Comparison of ENCODE assay signal across 1 cellular context in the genomic region with DNA sequence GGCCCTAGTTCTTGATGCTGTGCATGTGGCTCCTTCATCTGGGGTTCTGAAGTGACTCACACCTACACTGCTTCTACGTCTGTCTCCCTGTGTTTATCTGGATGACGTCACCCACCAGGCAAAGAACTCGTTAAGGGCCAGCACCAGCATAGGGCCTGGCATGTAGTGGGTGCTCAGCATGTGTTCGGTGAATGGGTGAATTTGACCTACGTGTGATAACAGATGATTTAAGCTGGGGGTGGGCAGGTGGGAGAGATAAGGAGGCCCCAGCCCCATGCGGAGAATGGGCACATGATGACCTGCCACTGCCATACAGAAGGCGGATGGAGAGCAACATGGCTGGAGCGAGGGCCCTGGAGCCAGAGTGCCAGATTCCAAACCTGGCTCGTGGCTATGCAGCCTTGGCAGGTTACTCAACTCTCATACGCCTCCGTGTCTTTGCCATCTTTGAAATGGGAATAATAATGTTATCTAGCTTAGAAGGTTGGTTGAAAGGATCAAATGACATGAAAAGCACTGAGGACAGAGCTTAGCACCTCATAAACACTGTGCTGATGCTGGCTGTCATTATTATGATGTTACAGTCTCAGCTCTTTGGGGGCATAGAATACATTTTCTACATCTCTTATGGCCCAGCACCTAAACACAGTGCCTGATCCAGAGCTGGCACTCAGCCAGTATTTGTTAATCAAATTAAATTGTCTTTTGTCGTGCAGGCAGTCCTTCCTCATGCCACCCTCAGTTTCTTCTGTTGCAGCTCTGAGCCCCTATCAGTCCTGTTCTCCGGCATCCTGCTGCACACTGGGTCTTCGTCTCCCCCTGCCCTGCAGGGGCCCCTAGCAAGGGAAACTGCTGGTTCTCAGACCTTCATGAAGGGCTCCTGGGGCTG.
TF ChIP-seq lines count a peak whose summit lies in the region.

No MANE protein-coding gene starts in this region.

TF ChIP-seq in HEK293, 187 proteins besides CTCF, POLR2A, EP300 and RAD21 (continued from another document and continues in another):
- no peak for TF ChIP-seq PRDM2 (tag by site-specific recombination; IDR thresholded peaks at IDR 0.05; ENCODE audit: borderline replicate concordance)
- TF ChIP-seq ZBTB8A (tag by site-specific recombination; IDR thresholded peaks at IDR 0.05) = peak; percentile 34; the same call in 1 of the 2 replicates
- TF ChIP-seq, protein P1, sequence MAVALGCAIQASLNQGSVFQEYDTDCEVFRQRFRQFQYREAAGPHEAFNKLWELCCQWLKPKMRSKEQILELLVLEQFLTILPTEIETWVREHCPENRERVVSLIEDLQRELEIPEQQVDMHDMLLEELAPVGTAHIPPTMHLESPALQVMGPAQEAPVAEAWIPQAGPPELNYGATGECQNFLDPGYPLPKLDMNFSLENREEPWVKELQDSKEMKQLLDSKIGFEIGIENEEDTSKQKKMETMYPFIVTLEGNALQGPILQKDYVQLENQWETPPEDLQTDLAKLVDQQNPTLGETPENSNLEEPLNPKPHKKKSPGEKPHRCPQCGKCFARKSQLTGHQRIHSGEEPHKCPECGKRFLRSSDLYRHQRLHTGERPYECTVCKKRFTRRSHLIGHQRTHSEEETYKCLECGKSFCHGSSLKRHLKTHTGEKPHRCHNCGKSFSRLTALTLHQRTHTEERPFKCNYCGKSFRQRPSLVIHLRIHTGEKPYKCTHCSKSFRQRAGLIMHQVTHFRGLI (tag by site-specific recombination; IDR thresholded peaks at IDR 0.05) = peak; percentile 41; the same call in 1 of the 2 replicates
- TF ChIP-seq SCRT1 (tag by site-specific recombination; IDR thresholded peaks at IDR 0.05; ENCODE audit: borderline replicate concordance) = no peak
- peak; percentile 58 for TF ChIP-seq ZNF146 (tag by site-specific recombination; IDR thresholded peaks at IDR 0.05)
- TF ChIP-seq ZBTB20 (tag by site-specific recombination; IDR thresholded peaks at IDR 0.05) = peak; percentile 80
- TF ChIP-seq ZIC2 (tag by site-specific recombination; IDR thresholded peaks at IDR 0.05) = peak; percentile 97
- TF ChIP-seq ZNF76 (tag by site-specific recombination; IDR thresholded peaks at IDR 0.05; ENCODE audit: borderline replicate concordance, low read depth) = peak; percentile 61; the same call in 1 of the 2 replicates
- 0 out of 2 replicates have a peak, but pooled peaks have one; percentile 4 for TF ChIP-seq ZNF768 (tag by site-specific recombination; IDR thresholded peaks at IDR 0.05)
- peak; percentile 98 for TF ChIP-seq HIC1 (tag by site-specific recombination; IDR thresholded peaks at IDR 0.05)
- TF ChIP-seq GLIS1 (tag by site-specific recombination; IDR thresholded peaks at IDR 0.05) = peak; percentile 83
- 0 out of 2 replicates have a peak, but pooled peaks have one; percentile 29 for TF ChIP-seq GLI4 (tag by site-specific recombination; IDR thresholded peaks at IDR 0.05)
- TF ChIP-seq TRIM28 (IDR thresholded peaks at IDR 0.05; ENCODE audit: borderline replicate concordance, low read length) = no peak
- TF ChIP-seq, protein P2, sequence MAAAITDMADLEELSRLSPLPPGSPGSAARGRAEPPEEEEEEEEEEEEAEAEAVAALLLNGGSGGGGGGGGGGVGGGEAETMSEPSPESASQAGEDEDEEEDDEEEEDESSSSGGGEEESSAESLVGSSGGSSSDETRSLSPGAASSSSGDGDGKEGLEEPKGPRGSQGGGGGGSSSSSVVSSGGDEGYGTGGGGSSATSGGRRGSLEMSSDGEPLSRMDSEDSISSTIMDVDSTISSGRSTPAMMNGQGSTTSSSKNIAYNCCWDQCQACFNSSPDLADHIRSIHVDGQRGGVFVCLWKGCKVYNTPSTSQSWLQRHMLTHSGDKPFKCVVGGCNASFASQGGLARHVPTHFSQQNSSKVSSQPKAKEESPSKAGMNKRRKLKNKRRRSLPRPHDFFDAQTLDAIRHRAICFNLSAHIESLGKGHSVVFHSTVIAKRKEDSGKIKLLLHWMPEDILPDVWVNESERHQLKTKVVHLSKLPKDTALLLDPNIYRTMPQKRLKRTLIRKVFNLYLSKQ (tag by site-specific recombination; IDR thresholded peaks at IDR 0.05; ENCODE audit: borderline replicate concordance) = no peak
- TF ChIP-seq, protein P3, sequence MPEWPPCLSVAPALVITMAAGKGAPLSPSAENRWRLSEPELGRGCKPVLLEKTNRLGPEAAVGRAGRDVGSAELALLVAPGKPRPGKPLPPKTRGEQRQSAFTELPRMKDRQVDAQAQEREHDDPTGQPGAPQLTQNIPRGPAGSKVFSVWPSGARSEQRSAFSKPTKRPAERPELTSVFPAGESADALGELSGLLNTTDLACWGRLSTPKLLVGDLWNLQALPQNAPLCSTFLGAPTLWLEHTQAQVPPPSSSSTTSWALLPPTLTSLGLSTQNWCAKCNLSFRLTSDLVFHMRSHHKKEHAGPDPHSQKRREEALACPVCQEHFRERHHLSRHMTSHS (tag by site-specific recombination; IDR thresholded peaks at IDR 0.05) = no peak; the same call in 1 of the 2 replicates
- TF ChIP-seq KLF8 (tag by site-specific recombination; IDR thresholded peaks at IDR 0.05) = peak; percentile 53; the same call in 1 of the 2 replicates
- peak; percentile 68 for TF ChIP-seq ZNF335 (tag by site-specific recombination; conservative IDR thresholded peaks at IDR 0.05)
- TF ChIP-seq BCL11A (tag by site-specific recombination; IDR thresholded peaks at IDR 0.05; ENCODE audit: low read depth) = peak; percentile 64
- TF ChIP-seq, protein P4, sequence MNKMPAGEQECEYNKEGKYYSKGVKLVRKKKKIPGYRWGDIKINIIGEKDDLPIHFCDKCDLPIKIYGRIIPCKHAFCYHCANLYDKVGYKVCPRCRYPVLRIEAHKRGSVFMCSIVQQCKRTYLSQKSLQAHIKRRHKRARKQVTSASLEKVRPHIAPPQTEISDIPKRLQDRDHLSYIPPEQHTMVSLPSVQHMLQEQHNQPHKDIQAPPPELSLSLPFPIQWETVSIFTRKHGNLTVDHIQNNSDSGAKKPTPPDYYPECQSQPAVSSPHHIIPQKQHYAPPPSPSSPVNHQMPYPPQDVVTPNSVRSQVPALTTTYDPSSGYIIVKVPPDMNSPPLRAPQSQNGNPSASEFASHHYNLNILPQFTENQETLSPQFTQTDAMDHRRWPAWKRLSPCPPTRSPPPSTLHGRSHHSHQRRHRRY (tag by site-specific recombination; IDR thresholded peaks at IDR 0.05) = no peak
- peak; percentile 55 for TF ChIP-seq FEZF1 (tag by site-specific recombination; IDR thresholded peaks at IDR 0.05)
- peak; percentile 97 for TF ChIP-seq EGR2 (tag by site-specific recombination; IDR thresholded peaks at IDR 0.05; ENCODE audit: low read depth)
- TF ChIP-seq, protein P5, sequence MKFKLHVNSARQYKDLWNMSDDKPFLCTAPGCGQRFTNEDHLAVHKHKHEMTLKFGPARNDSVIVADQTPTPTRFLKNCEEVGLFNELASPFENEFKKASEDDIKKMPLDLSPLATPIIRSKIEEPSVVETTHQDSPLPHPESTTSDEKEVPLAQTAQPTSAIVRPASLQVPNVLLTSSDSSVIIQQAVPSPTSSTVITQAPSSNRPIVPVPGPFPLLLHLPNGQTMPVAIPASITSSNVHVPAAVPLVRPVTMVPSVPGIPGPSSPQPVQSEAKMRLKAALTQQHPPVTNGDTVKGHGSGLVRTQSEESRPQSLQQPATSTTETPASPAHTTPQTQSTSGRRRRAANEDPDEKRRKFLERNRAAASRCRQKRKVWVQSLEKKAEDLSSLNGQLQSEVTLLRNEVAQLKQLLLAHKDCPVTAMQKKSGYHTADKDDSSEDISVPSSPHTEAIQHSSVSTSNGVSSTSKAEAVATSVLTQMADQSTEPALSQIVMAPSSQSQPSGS (tag by site-specific recombination; IDR thresholded peaks at IDR 0.05; ENCODE audit: low read depth) = peak; percentile 100
- peak; percentile 81 for TF ChIP-seq ZNF639 (tag by site-specific recombination; IDR thresholded peaks at IDR 0.05)
- TF ChIP-seq ZNF521 (tag by site-specific recombination; IDR thresholded peaks at IDR 0.05) = no peak
- TF ChIP-seq ZNF366 (tag by site-specific recombination; conservative IDR thresholded peaks at IDR 0.05) = peak; percentile 65
- peak; percentile 50; the same call in 1 of the 2 replicates for TF ChIP-seq ZNF184 (tag by site-specific recombination; IDR thresholded peaks at IDR 0.05)
- 0 out of 2 replicates have a peak, but pooled peaks have one; percentile 47 for TF ChIP-seq ZNF19 (tag by site-specific recombination; IDR thresholded peaks at IDR 0.05; ENCODE audit: low read depth)
- TF ChIP-seq ZSCAN4 (tag by site-specific recombination; IDR thresholded peaks at IDR 0.05) = peak; percentile 60
- peak; percentile 23; the same call in 1 of the 2 replicates for TF ChIP-seq PRDM1 (tag by site-specific recombination; IDR thresholded peaks at IDR 0.05)
- no peak for TF ChIP-seq ZBTB49 (tag by site-specific recombination; IDR thresholded peaks at IDR 0.05; ENCODE audit: low read depth)
